1 cellular context compared by ENCODE assay signal in the genomic region with DNA sequence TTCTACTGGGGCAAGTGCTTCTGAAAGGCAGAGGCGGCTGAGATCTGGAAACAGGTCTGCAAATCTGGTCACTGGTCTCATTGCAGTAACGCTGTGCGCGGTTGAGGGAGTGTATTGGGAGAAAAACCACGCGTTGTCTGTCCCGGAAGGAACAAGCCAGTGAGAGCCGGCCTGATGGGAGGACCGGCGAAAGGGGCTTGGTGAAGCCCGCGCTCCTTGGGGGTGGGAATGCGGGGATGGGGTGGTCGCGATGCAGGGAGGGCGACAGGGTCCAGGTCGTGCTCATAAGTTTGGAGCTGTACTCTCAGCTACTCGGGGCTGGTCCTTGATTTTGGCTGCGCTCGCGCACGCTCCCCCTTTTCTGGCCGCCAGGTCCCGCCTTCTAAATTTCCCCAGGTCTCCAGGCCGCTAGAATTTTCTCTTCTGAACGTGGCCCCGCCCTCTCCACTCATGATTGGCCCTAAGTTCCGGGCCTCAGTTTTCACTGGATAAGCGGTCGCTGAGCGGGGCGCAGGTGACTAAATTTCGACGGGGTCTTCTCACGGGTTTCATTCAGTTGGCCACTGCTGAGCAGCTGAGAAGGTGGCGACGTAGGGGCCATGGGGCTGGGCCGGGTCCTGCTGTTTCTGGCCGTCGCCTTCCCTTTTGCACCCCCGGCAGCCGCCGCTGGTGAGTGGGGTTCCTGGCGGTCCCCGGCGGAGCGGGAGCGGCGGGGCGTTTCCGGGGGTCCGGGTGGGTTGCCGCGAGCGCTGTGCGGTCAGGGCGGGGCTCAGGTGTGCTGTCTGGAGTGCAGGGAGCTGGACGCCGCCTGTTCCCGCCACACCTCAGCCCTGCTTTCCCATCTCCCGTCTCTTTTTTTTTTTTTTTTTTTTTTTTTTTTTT.
TF ChIP-seq lines count a peak whose summit lies in the region.

A gene (plus strand): TSS at position 551 of the 882 bp plus-strand sequence. CDS start 49 bp downstream, at position 600.

TF ChIP-seq in A549, 52 proteins besides CTCF, POLR2A, EP300 and RAD21 (continued from another document):
- TF ChIP-seq, protein P1, sequence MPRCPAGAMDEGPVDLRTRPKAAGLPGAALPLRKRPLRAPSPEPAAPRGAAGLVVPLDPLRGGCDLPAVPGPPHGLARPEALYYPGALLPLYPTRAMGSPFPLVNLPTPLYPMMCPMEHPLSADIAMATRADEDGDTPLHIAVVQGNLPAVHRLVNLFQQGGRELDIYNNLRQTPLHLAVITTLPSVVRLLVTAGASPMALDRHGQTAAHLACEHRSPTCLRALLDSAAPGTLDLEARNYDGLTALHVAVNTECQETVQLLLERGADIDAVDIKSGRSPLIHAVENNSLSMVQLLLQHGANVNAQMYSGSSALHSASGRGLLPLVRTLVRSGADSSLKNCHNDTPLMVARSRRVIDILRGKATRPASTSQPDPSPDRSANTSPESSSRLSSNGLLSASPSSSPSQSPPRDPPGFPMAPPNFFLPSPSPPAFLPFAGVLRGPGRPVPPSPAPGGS (IDR thresholded peaks at IDR 0.05), result no peak
- TF ChIP-seq, protein P2, sequence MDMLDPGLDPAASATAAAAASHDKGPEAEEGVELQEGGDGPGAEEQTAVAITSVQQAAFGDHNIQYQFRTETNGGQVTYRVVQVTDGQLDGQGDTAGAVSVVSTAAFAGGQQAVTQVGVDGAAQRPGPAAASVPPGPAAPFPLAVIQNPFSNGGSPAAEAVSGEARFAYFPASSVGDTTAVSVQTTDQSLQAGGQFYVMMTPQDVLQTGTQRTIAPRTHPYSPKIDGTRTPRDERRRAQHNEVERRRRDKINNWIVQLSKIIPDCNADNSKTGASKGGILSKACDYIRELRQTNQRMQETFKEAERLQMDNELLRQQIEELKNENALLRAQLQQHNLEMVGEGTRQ (IDR thresholded peaks at IDR 0.05), result no peak
- TF ChIP-seq, protein P3, sequence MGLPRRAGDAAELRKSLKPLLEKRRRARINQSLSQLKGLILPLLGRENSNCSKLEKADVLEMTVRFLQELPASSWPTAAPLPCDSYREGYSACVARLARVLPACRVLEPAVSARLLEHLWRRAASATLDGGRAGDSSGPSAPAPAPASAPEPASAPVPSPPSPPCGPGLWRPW (IDR thresholded peaks at IDR 0.05), result no peak
- TF ChIP-seq FOXS1 (CRISPR knock-in tag; IDR thresholded peaks at IDR 0.05), result no peak
- TF ChIP-seq PHF8 (IDR thresholded peaks at IDR 0.05; ENCODE audit: borderline replicate concordance, low read depth), result peak; percentile 13; the same call in 1 of the 2 replicates
- TF ChIP-seq RCOR1 (IDR thresholded peaks at IDR 0.05; ENCODE audit: low read depth, low read length), result no peak
- TF ChIP-seq, protein P4, sequence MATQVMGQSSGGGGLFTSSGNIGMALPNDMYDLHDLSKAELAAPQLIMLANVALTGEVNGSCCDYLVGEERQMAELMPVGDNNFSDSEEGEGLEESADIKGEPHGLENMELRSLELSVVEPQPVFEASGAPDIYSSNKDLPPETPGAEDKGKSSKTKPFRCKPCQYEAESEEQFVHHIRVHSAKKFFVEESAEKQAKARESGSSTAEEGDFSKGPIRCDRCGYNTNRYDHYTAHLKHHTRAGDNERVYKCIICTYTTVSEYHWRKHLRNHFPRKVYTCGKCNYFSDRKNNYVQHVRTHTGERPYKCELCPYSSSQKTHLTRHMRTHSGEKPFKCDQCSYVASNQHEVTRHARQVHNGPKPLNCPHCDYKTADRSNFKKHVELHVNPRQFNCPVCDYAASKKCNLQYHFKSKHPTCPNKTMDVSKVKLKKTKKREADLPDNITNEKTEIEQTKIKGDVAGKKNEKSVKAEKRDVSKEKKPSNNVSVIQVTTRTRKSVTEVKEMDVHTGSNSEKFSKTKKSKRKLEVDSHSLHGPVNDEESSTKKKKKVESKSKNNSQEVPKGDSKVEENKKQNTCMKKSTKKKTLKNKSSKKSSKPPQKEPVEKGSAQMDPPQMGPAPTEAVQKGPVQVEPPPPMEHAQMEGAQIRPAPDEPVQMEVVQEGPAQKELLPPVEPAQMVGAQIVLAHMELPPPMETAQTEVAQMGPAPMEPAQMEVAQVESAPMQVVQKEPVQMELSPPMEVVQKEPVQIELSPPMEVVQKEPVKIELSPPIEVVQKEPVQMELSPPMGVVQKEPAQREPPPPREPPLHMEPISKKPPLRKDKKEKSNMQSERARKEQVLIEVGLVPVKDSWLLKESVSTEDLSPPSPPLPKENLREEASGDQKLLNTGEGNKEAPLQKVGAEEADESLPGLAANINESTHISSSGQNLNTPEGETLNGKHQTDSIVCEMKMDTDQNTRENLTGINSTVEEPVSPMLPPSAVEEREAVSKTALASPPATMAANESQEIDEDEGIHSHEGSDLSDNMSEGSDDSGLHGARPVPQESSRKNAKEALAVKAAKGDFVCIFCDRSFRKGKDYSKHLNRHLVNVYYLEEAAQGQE (IDR thresholded peaks at IDR 0.05), result no peak
- TF ChIP-seq RFX5 (IDR thresholded peaks at IDR 0.05), result no peak
- TF ChIP-seq HOXA7 (CRISPR knock-in tag; IDR thresholded peaks at IDR 0.05), result no peak
- no peak for TF ChIP-seq NFE2L2 (conservative IDR thresholded peaks at IDR 0.05; ENCODE audit: low read length)
